ENCODE assay signal across 9 cellular contexts in genomic region chr22:19844423-19845368, GRCh38. TPM values are rescaled to one million over a fixed set of nuclear protein-coding genes. Genes with fewer than 3 reads are reported as not detected.
DNase-seq lines count a peak whose midpoint lies in the region; ATAC-seq and TF ChIP-seq lines count a peak whose summit lies in the region.
"Had no signal": no experiment of that assay in that cellular context is flagged by ENCODE, and none has a peak within 500 bp of the region (broad histone marks: within the 10 kb centered on the region; RNA-seq: fewer than 3 reads in every experiment).

No MANE protein-coding gene starts in this region.

- no peak for TF ChIP-seq CTCF in OCI-LY1 (IDR thresholded peaks at IDR 0.05; ENCODE audit: low read length)
- TF ChIP-seq CTCF in epithelial cell of esophagus (IDR thresholded peaks at IDR 0.05; ENCODE audit: insufficient read depth, low read depth, low read length, missing control alignments), result no peak
- no peak for TF ChIP-seq CTCF in mesothelial cell of epicardium (IDR thresholded peaks at IDR 0.05; ENCODE audit: unreplicated experiment)

- H2BK120ac ChIP-seq in trophoblast cell (ENCODE audit: insufficient read depth, low read length, poor library complexity), result no peak overlapping the region

- H3K27me3 ChIP-seq in CD4-positive, alpha-beta memory T cell (ENCODE audit: insufficient read depth, low read length), result no peaks in the 10 kb centered on the region
- H3K27me3 ChIP-seq in OCI-LY1 (ENCODE audit: insufficient read depth, low read length) (no peaks in the 10 kb centered on the region), trophoblast cell (ENCODE audit: insufficient read depth, low read length) (no peaks in the 10 kb centered on the region)

- H3K4me3 Mint-ChIP-seq in CD4-positive, alpha-beta memory T cell, result peak overlapping the region in 7 of 8 donors; percentile 39 to 70 (median 43)
- H3K4me3 Mint-ChIP-seq in mesothelial cell of epicardium, result no peak overlapping the region

- H4K20me1 ChIP-seq in OCI-LY1 (ENCODE audit: insufficient read depth, low read length), result no peaks in the 10 kb centered on the region

- H3K18ac ChIP-seq in trophoblast cell (ENCODE audit: low read length), result no peak overlapping the region

- H3K79me1 ChIP-seq in trophoblast cell (ENCODE audit: low read length), result peaks cover 5% of the 10 kb centered on the region

- no peak overlapping the region for H4K8ac ChIP-seq in trophoblast cell (ENCODE audit: low read depth, low read length)

- H3K4me1 ChIP-seq in CD4-positive, alpha-beta memory T cell (ENCODE audit: insufficient read depth, low read length), result peaks cover 20% of the 10 kb centered on the region
- H3K4me1 ChIP-seq in OCI-LY1 (ENCODE audit: insufficient read depth, low read length, severe bottlenecking), result peaks cover 32% of the 10 kb centered on the region
- H3K4me1 ChIP-seq in trophoblast cell (ENCODE audit: control insufficient read depth in 1 of 2, insufficient read depth in 2 of 2, low read length in 2 of 2), result peaks cover 11 to 13% of the 10 kb centered on the region in 2 experiments

- no peak for ATAC-seq in GM21423 (IDR thresholded peaks at IDR 0.05; ENCODE audit: unreplicated experiment)
- ATAC-seq: HCT116 had no signal

- H3K9me3 ChIP-seq in CD4-positive, alpha-beta memory T cell (ENCODE audit: control insufficient read depth in 1 of 2, low read length in 2 of 2), result no peaks in the 10 kb centered on the region
- no peaks in the 10 kb centered on the region for H3K9me3 ChIP-seq in OCI-LY1 (ENCODE audit: low read length)
- peaks cover 2% of the 10 kb centered on the region for H3K9me3 ChIP-seq in trophoblast cell (ENCODE audit: insufficient read depth, low read depth, low read length)

- no peak overlapping the region for H4K91ac ChIP-seq in trophoblast cell (ENCODE audit: low read depth, low read length)

- no peaks in the 10 kb centered on the region for H3K27me3 Mint-ChIP-seq in CD4-positive, alpha-beta memory T cell
- H3K27me3 Mint-ChIP-seq in mesothelial cell of epicardium (ENCODE audit: low read depth), result no peaks in the 10 kb centered on the region

- H2AK5ac ChIP-seq in trophoblast cell (ENCODE audit: low read length), result no peak overlapping the region

- H4K12ac ChIP-seq in trophoblast cell (ENCODE audit: low read depth, low read length), result no peak overlapping the region

- peak overlapping the region; percentile 11; the same call in 1 of the 2 replicates for H3K4me2 ChIP-seq in OCI-LY1 (ENCODE audit: low read length)
- H3K4me2 ChIP-seq in trophoblast cell (ENCODE audit: low read length), result no peak overlapping the region

- peak overlapping the region; percentile 63 to 83 (median 74) for H3K27ac Mint-ChIP-seq in CD4-positive, alpha-beta memory T cell
- H3K27ac Mint-ChIP-seq in mesothelial cell of epicardium, result no peak overlapping the region

- CTCF ChIA-PET in CD4-positive, alpha-beta memory T cell (lab: Charles Lee; ENCODE audit: partially characterized antibody), result interaction anchor here (1.1 to 1.5 kb wide), 3 partner anchors 47 to 88 kb away, joined by 3 to 5 read pairs (median 4); no protein-coding TSS in a partner anchor

- no peaks in the 10 kb centered on the region for H3K9me3 Mint-ChIP-seq in CD4-positive, alpha-beta memory T cell
- H3K9me3 Mint-ChIP-seq in mesothelial cell of epicardium, result no peaks in the 10 kb centered on the region

- intact Hi-C loops in CD4-positive, alpha-beta memory T cell (cut with micrococcal nuclease), result no loop called here

- peak overlapping the region; percentile 4 for H3K27ac ChIP-seq in CD4-positive, alpha-beta memory T cell (ENCODE audit: low read depth, low read length)
- H3K27ac ChIP-seq in OCI-LY1 (ENCODE audit: low read depth, low read length, poor library complexity, severe bottlenecking), result no peak overlapping the region
- no peak overlapping the region for H3K27ac ChIP-seq in trophoblast cell (ENCODE audit: low read depth, low read length)

- no peak overlapping the region; the same call in 1 of the 2 replicates for H3K9ac ChIP-seq in OCI-LY1 (ENCODE audit: low read length)
- H3K9ac ChIP-seq in trophoblast cell (ENCODE audit: low read length), result no peak overlapping the region

- H3K4ac ChIP-seq in trophoblast cell (ENCODE audit: low read depth, low read length), result no peak overlapping the region

- WGBS in trophoblast cell (ENCODE audit: extremely low coverage, insufficient coverage, insufficient read length), result no CpG with 5 or more reads among the region's 22 CpGs

- no peak overlapping the region for H2AFZ ChIP-seq in OCI-LY1 (ENCODE audit: low read length)
- H2AFZ ChIP-seq in trophoblast cell (ENCODE audit: insufficient read depth, low read length, poor library complexity), result no peak overlapping the region

- no peak overlapping the region for H2BK12ac ChIP-seq in trophoblast cell (ENCODE audit: low read length)

- H3K79me2 ChIP-seq in OCI-LY1 (ENCODE audit: insufficient read depth, low read length) (no peaks in the 10 kb centered on the region), trophoblast cell (ENCODE audit: control insufficient read depth, insufficient read depth, low read length, poor library complexity) (peaks cover 2% of the 10 kb centered on the region)

- peaks cover 4 to 9% of the 10 kb centered on the region in 2 donors for H3K36me3 Mint-ChIP-seq in CD4-positive, alpha-beta memory T cell
- H3K36me3 Mint-ChIP-seq in mesothelial cell of epicardium, result peaks cover 2% of the 10 kb centered on the region

- no peak overlapping the region for H3K23ac ChIP-seq in trophoblast cell (ENCODE audit: low read length)

- no peaks in the 10 kb centered on the region for H3F3A ChIP-seq in OCI-LY1 (ENCODE audit: insufficient read depth, low read length)

- H3K14ac ChIP-seq in trophoblast cell (ENCODE audit: low read length), result no peak overlapping the region

- no peak overlapping the region for H2BK5ac ChIP-seq in trophoblast cell (ENCODE audit: low read depth, low read length, poor library complexity)

- H3K4me3 ChIP-seq in CD4-positive, alpha-beta memory T cell (ENCODE audit: low read length in 2 of 2), result no peak overlapping the region
- H3K4me3 ChIP-seq in OCI-LY1 (ENCODE audit: low read depth, low read length, poor library complexity, severe bottlenecking) (no peak overlapping the region), epithelial cell of esophagus (ENCODE audit: low read length) (no peak overlapping the region), trophoblast cell (ENCODE audit: low read depth, low read length) (no peak overlapping the region)

- POLR2A ChIA-PET in CD4-positive, alpha-beta memory T cell (lab: Charles Lee; ENCODE audit: partially characterized antibody), result interaction anchor here (1.7 to 1.9 kb wide), 2 partner anchors 11 to 47 kb away, joined by 9 to 10 read pairs; no protein-coding TSS in a partner anchor

- peaks cover 12 to 27% (median 24%) of the 10 kb centered on the region in 4 donors for H3K4me1 Mint-ChIP-seq in CD4-positive, alpha-beta memory T cell
- H3K4me1 Mint-ChIP-seq in mesothelial cell of epicardium, result peaks cover 62% of the 10 kb centered on the region

- H3K9me2 ChIP-seq in OCI-LY1 (ENCODE audit: low read depth, low read length), result no peaks in the 10 kb centered on the region

- peak in 3 of 5 donors; percentile 14 to 24 (median 21) for DNase-seq in CD4-positive, alpha-beta memory T cell
- peak; percentile 51 for DNase-seq in epithelial cell of esophagus (ENCODE audit: low read depth)
- DNase-seq in trophoblast cell, result peak; percentile 28 to 77
- no peak for DNase-seq in NCI-H187 treated with DMSO at 0.1 percent for 48 hours (lab: John Stamatoyannopoulos, UW)
- DNase-seq in SIG-M5 treated with dmso at 0.1 percent for 504 hours (lab: John Stamatoyannopoulos, UW; ENCODE audit: unreplicated experiment), result no peak
- no peak for DNase-seq in mesothelial cell of epicardium (ENCODE audit: low spot score in 2 of 2, unreplicated experiment in 2 of 2)

- H3K36me3 ChIP-seq in CD4-positive, alpha-beta memory T cell (ENCODE audit: insufficient read depth, low read length), result no peaks in the 10 kb centered on the region
- H3K36me3 ChIP-seq in OCI-LY1 (ENCODE audit: insufficient read depth, low read length) (peaks cover 9% of the 10 kb centered on the region; the same call in 1 of the 2 replicates), trophoblast cell (ENCODE audit: control insufficient read depth in 1 of 2, insufficient read depth in 2 of 2, low read length in 2 of 2) (peaks cover 0 to 4% of the 10 kb centered on the region in 2 experiments)

RNA-seq across cellular contexts. Expression of gene GNB1L, which starts 10.0 kb away (rescaled TPM):
- 1 to 10 TPM; 7.9 to 8.7 TPM for total RNA-seq in CD4-positive, alpha-beta memory T cell
- 10 to 100 TPM; 12.7 to 14.6 TPM for polyA plus RNA-seq in CD4-positive, alpha-beta memory T cell
- polyA plus RNA-seq in trophoblast cell (2013), result 10.4 and 11.5 TPM in 2 replicates
- total RNA-seq in mesothelial cell of epicardium, result 9.0 to 9.9 TPM (median 9.8 TPM) in 3 replicates

RNA-seq across cellular contexts. Expression of gene RTL10, which starts 10.0 kb away (rescaled TPM):
- total RNA-seq in CD4-positive, alpha-beta memory T cell, result 10 to 100 TPM; 26.9 to 27.6 TPM
- polyA plus RNA-seq in CD4-positive, alpha-beta memory T cell, result 10 to 100 TPM in 1 of 2 donors, 1 to 10 TPM in 1; 4.3 to 13.0 TPM
- polyA plus RNA-seq in trophoblast cell (2013), result 10.8 and 11.6 TPM in 2 replicates
- total RNA-seq in mesothelial cell of epicardium, result 32.2 to 35.1 TPM (median 34.3 TPM) in 3 replicates

Comparison
In these comparisons a context has a peak if more than half of its experiments do, and no peak if none do; other contexts are left out.
1. DNase-seq: peak in CD4-positive, alpha-beta memory T cell (3 of 5), epithelial cell of esophagus (single experiment) and trophoblast cell (2 of 2); none in NCI-H187 treated with DMSO at 0.1 percent for 48 hours (single experiment), SIG-M5 treated with dmso at 0.1 percent for 504 hours (single experiment) and mesothelial cell of epicardium (0 of 2).